ENCODE assay signal across 8 cellular contexts in the genomic region with DNA sequence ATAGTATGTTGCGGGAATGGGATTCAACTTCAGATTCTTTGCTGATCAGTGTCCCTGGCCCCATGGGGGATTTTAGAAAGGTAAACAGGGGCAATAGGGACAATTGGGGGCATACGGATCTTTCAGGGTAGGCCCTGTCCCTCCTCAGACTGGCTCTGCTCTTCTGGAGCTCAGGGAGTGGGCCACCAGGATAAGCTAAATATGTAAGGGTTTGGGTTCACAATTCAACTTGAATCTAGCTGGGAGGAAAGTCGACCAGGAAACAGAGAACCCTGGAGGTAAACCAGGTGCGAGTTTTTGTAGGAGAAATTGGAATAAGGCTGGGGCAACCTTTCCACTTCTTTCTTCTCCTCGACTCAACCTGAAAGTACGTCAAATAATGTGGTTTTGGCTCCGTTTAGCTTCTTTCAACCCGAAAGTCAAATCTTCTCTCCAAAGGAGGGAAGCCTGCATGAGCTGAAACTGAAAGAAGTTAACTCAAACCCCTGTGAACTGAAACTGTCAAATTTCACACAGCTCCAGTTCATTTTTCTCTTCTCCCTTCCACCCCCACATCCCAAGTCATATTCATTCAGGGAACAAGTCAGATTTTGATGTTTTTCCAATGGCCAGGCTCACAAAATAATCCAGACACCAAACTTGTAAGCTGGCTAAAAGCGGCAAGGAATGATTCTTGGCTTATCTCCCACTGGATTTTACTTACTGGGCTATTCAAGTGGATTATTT.
DNase-seq lines count a peak whose midpoint lies in the region; ATAC-seq and TF ChIP-seq lines count a peak whose summit lies in the region.

No MANE protein-coding gene starts in this region.

- H3K36me3 ChIP-seq in aorta (ENCODE audit: control insufficient read depth in 1 of 2, insufficient read depth in 2 of 2, low read length in 1 of 2), result no peaks in the 10 kb centered on the region

- POLR2A ChIA-PET in RWPE1 (lab: Yijun Ruan, JAX; ENCODE audit: low non-redundant PET), result no interaction called here

- H3K27me3 ChIP-seq in aorta (ENCODE audit: control insufficient read depth in 1 of 2, insufficient read depth in 2 of 2, low read length in 1 of 2), result no peaks in the 10 kb centered on the region

- CTCF ChIA-PET in RWPE1 (lab: Yijun Ruan, JAX), result interaction anchor here (0.5 to 0.6 kb wide), 2 partner anchors 169 to 1100 kb away, joined by 9 read pairs; no protein-coding TSS in a partner anchor

- peak; percentile 70 for DNase-seq in activated CD8-positive, alpha-beta memory T cell treated with anti-CD3 and anti-CD28 coated beads for 24 hours
- DNase-seq in activated CD8-positive, alpha-beta memory T cell treated with anti-CD3 and anti-CD28 coated beads, Interleukin-2, amount 50 U/mL, for 4 hours, result no peak
- DNase-seq in pons (ENCODE audit: low spot score) (peak; percentile 49), RWPE1 (ENCODE audit: low spot score) (no peak), aorta (no peak), omental fat pad (ENCODE audit: low spot score) (no peak)

- H3K4me3 ChIP-seq in aorta (ENCODE audit: low read length in 2 of 2), result no peak overlapping the region

- 60 to 66% methylated on average over 9 of the region's 9 CpGs for WGBS in aorta, 2 donors

- ATAC-seq in GM21723 (IDR thresholded peaks at IDR 0.05; ENCODE audit: unreplicated experiment) (peak; percentile 80), HG03520 (IDR thresholded peaks at IDR 0.05; ENCODE audit: unreplicated experiment) (peak; percentile 61), aorta (ENCODE audit: low FRiP score) (no peak), omental fat pad (ENCODE audit: low FRiP score) (no peak)

- H3K27ac ChIP-seq in RWPE1 (no peak overlapping the region), aorta (ENCODE audit: low read depth in 1 of 2, low read length in 2 of 2) (no peak overlapping the region)

- no peaks in the 10 kb centered on the region for H3K9me3 ChIP-seq in aorta (ENCODE audit: control insufficient read depth, low read length)

- intact Hi-C loops in aorta (cut with DNase I), result no loop called here

- TF ChIP-seq CTCF in RWPE1 (conservative IDR thresholded peaks at IDR 0.05; ENCODE audit: low read depth) (no peak), omental fat pad (IDR thresholded peaks at IDR 0.05) (no peak)

- no peaks in the 10 kb centered on the region for H3K4me1 ChIP-seq in aorta (ENCODE audit: control insufficient read depth in 1 of 2, insufficient read depth in 2 of 2, low read length in 2 of 2)

Comparison
In these comparisons a context has a peak if more than half of its experiments do, and no peak if none do; other contexts are left out.
1. DNase-seq: peak in activated CD8-positive, alpha-beta memory T cell treated with anti-CD3 and anti-CD28 coated beads for 24 hours (single experiment) and pons (single experiment); none in activated CD8-positive, alpha-beta memory T cell treated with anti-CD3 and anti-CD28 coated beads, Interleukin-2, amount 50 U/mL, for 4 hours (single experiment), RWPE1 (single experiment), aorta (0 of 2) and omental fat pad (single experiment).
2. ATAC-seq: peak in GM21723 (single experiment) and HG03520 (single experiment); none in aorta (single experiment) and omental fat pad (single experiment).